ENCODE assay signal across 30 cellular contexts in the genomic region with DNA sequence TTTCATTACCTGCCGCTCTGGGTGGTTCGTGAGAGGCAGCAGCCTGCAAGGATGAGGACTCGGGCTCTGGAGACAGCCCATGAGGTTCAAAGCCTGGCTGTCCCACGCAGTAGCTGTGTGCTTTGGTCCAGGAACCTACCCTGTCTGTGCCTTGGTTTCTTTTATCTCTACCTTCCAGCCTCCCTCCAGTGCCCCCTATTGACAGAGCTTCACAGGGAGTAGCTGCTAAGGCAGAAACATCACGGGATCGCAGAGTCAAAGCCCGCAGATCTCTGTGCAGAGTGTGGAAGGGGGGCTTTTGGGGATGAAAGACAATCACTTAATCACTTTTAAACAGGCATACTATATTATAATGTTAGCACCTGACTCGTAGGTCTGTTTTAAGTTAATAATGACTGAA. TPM values are rescaled to one million over a fixed set of nuclear protein-coding genes. Genes with fewer than 3 reads are reported as not detected.
"Had no signal": no experiment of that assay in that cellular context is flagged by ENCODE, and none has a peak within 500 bp of the region (broad histone marks: within the 10 kb centered on the region; RNA-seq: fewer than 3 reads in every experiment).

No MANE protein-coding gene starts in this region.

- H3K27ac Mint-ChIP-seq: dendritic cell treated with granulocyte-macrophage colony-stimulating factor and Interleukin-4, amounts not matched to agents 40 ng/mL and 50 ng/mL, for 4 days; endodermal cell; naive thymus-derived CD8-positive, alpha-beta T cell; nephron progenitor cell; stimulated activated effector memory CD8-positive, alpha-beta T cell treated with anti-CD3 and anti-CD28 coated beads, Interleukin-12 subunit alpha, Interleukin-12 subunit beta, amount 100 ng/mL, for 72 hours had no signal

- H3K27me3 ChIP-seq: colonic mucosa, gastrocnemius medialis, right atrium auricular region, sigmoid colon, stomach, tibial nerve, upper lobe of right lung, vagina had no signal

- H3K4me3 ChIP-seq: colonic mucosa, gastrocnemius medialis, lung, prostate gland, right atrium auricular region, sigmoid colon, stomach, thoracic aorta, tibial nerve, upper lobe of right lung, vagina had no signal

- H3K27ac ChIP-seq: colonic mucosa, epithelial cell of prostate, gastrocnemius medialis, prostate gland, right atrium auricular region, sigmoid colon, stomach, thoracic aorta, tibial nerve, upper lobe of right lung, vagina had no signal

- ATAC-seq: esophagus mucosa; gastrocnemius medialis; left lobe of liver; naive thymus-derived CD8-positive, alpha-beta T cell; stimulated activated effector memory CD8-positive, alpha-beta T cell treated with anti-CD3 and anti-CD28 coated beads, Interleukin-12 subunit alpha, Interleukin-12 subunit beta, amount 100 ng/mL, for 72 hours; upper lobe of right lung had no signal

- H3K4me3 Mint-ChIP-seq: dendritic cell treated with granulocyte-macrophage colony-stimulating factor and Interleukin-4, amounts not matched to agents 40 ng/mL and 50 ng/mL, for 4 days; endodermal cell; nephron progenitor cell; stimulated activated effector memory CD8-positive, alpha-beta T cell treated with anti-CD3 and anti-CD28 coated beads, Interleukin-12 subunit alpha, Interleukin-12 subunit beta, amount 100 ng/mL, for 72 hours had no signal

- FAIRE-seq: kidney had no signal

- H3K36me3 ChIP-seq: colonic mucosa, prostate gland, right atrium auricular region, upper lobe of right lung had no signal

- H3K4me1 Mint-ChIP-seq: endodermal cell, nephron progenitor cell had no signal

- H3K9me3 ChIP-seq: prostate gland had no signal

- H3K4me1 ChIP-seq: colonic mucosa, gastrocnemius medialis, prostate gland, sigmoid colon, stomach, tibial nerve, upper lobe of right lung, vagina had no signal

- H3K27me3 Mint-ChIP-seq: dendritic cell treated with granulocyte-macrophage colony-stimulating factor and Interleukin-4, amounts not matched to agents 40 ng/mL and 50 ng/mL, for 4 days; naive thymus-derived CD8-positive, alpha-beta T cell had no signal

- DNase-seq: colonic mucosa; effector CD8-positive, alpha-beta T cell; endodermal cell; foreskin fibroblast; gastrocnemius medialis; head of caudate nucleus; kidney; mesenchymal stem cell; naive thymus-derived CD8-positive, alpha-beta T cell; nephron progenitor cell; nucleus accumbens; sigmoid colon; stimulated activated CD4-positive, alpha-beta T cell treated with anti-CD3 and anti-CD28 coated beads, Interleukin-2, amount 100 ng/mL, for 24 hours; stimulated activated CD4-positive, alpha-beta T cell treated with anti-CD3 and anti-CD28 coated beads, Interleukin-4, amount 100 ng/mL, for 24 hours; stimulated activated naive CD4-positive, alpha-beta T cell treated with Interleukin-2 at 50 U/mL for 16 hours; stomach; substantia nigra; upper lobe of right lung had no signal

RNA-seq across cellular contexts. Expression of a gene that starts 31.7 kb away (rescaled TPM):
- total RNA-seq: colonic mucosa; esophagus mucosa; left lobe of liver; naive thymus-derived CD8-positive, alpha-beta T cell; prostate gland; right atrium auricular region; upper lobe of right lung had no signal
- polyA plus RNA-seq: liver had no signal
